In genomic region chr12:75275702-75276101, GRCh38 we compare ENCODE assay signal across 31 cellular contexts. TPM values are rescaled to one million over a fixed set of nuclear protein-coding genes. Genes with fewer than 3 reads are reported as not detected.
A peak's percentile ranks its signal among the peaks of the same experiment; 100 is the strongest.
DNase-seq lines count a peak whose midpoint lies in the region; ATAC-seq and TF ChIP-seq lines count a peak whose summit lies in the region.
"Had no signal": no experiment of that assay in that cellular context is flagged by ENCODE, and none has a peak within 500 bp of the region (broad histone marks: within the 10 kb centered on the region; RNA-seq: fewer than 3 reads in every experiment).

No MANE protein-coding gene starts in this region.

- H3K9me2 ChIP-seq in PC-3 (replicated peaks; ENCODE audit: low read length), result no peaks in the 10 kb centered on the region

- POLR2A ChIA-PET in PC-3 (lab: Charles Lee; ENCODE audit: unreplicated experiment), result no interaction called here

- H3K9me3 ChIP-seq in PC-3 (ENCODE audit: low read length), result no peaks in the 10 kb centered on the region
- H3K9me3 ChIP-seq: A549; BE2C; BLaER1; BLaER1 treated with 17β-estradiol and CSF1 and Interleukin-3, amounts not matched to agents 10 nM and 100 nM; Caco-2 had no signal

- H3K27ac ChIP-seq in PC-3 (ENCODE audit: low read length), result no peak overlapping the region
- H3K27ac ChIP-seq: 22Rv1; A549; BLaER1; BLaER1 treated with 17β-estradiol and CSF1 and Interleukin-3, amounts not matched to agents 10 nM and 100 nM; C4-2B had no signal

- no peak overlapping the region for H3K4me3 ChIP-seq in PC-3 (ENCODE audit: low read length)
- H3K4me3 ChIP-seq: A549; BLaER1; BLaER1 treated with 17β-estradiol and CSF1 and Interleukin-3, amounts not matched to agents 10 nM and 100 nM had no signal

- H3K4me1 ChIP-seq in PC-3 (ENCODE audit: insufficient read depth, low read length), result peaks cover 10% of the 10 kb centered on the region
- H3K4me1 ChIP-seq: A549; BE2C; BLaER1; BLaER1 treated with 17β-estradiol and CSF1 and Interleukin-3, amounts not matched to agents 10 nM and 100 nM had no signal

- TF ChIP-seq CTCF in PC-3 (conservative IDR thresholded peaks at IDR 0.05; ENCODE audit: low read depth, low read length), result no peak

- peak; percentile 91 for ATAC-seq in PC-3
- ATAC-seq: A549; CD8-positive, alpha-beta T cell had no signal

- no peak overlapping the region for H3K9ac ChIP-seq in PC-3 (ENCODE audit: low read length)
- H3K9ac ChIP-seq: BLaER1; BLaER1 treated with 17β-estradiol and CSF1 and Interleukin-3, amounts not matched to agents 10 nM and 100 nM had no signal

- no peak overlapping the region for H2AFZ ChIP-seq in PC-3 (ENCODE audit: low read length)

- H4K20me1 ChIP-seq in PC-3 (ENCODE audit: low read length), result no peaks in the 10 kb centered on the region
- H4K20me1 ChIP-seq: BLaER1; BLaER1 treated with 17β-estradiol and CSF1 and Interleukin-3, amounts not matched to agents 10 nM and 100 nM had no signal

- no peaks in the 10 kb centered on the region for H3F3A ChIP-seq in PC-3 (ENCODE audit: low read length, unreplicated experiment)

- H3K27me3 ChIP-seq in PC-3 (ENCODE audit: low read length), result no peaks in the 10 kb centered on the region
- H3K27me3 ChIP-seq: BE2C; BLaER1; BLaER1 treated with 17β-estradiol and CSF1 and Interleukin-3, amounts not matched to agents 10 nM and 100 nM had no signal

- CTCF ChIA-PET in PC-3 (lab: Charles Lee), result no interaction called here

- DNase-seq in PC-3 (peak; percentile 34), LoVo (ENCODE audit: low spot score) (no peak)
- DNase-seq: 8988T; ACHN; AML-193; BE2C; C1 segment of cervical spinal cord; Caco-2; Calu3; CD4-positive, alpha-beta memory T cell; CD4-positive, alpha-beta T cell; CD4-positive, CD25-positive, alpha-beta regulatory T cell; CD8-positive, alpha-beta memory T cell; CD8-positive, alpha-beta T cell; COR-L47; DMS 273 treated with DMSO at 0.1 percent for 48 hours; DMS153; DMS53; DMS79; DMS79 treated with DMSO at 0.1 percent for 48 hours; DND-41; EL had no signal

- H3K4me2 ChIP-seq in PC-3 (ENCODE audit: low read length), result no peak overlapping the region
- H3K4me2 ChIP-seq: A549; BLaER1; BLaER1 treated with 17β-estradiol and CSF1 and Interleukin-3, amounts not matched to agents 10 nM and 100 nM had no signal

- no peaks in the 10 kb centered on the region for H3K36me3 ChIP-seq in PC-3 (ENCODE audit: low read depth, low read length)
- H3K36me3 ChIP-seq: BE2C; BLaER1; BLaER1 treated with 17β-estradiol and CSF1 and Interleukin-3, amounts not matched to agents 10 nM and 100 nM had no signal

- intact Hi-C loops in PC-3 (cut with micrococcal nuclease), result loop anchor here (5.0 kb wide), 1 partner anchor 203 kb away; no protein-coding TSS in a partner anchor

- no TSS peak for BruUV-seq in PC-3 (replicated peaks; lab: Mats Ljungman, UMichigan)

- H3K79me2 ChIP-seq in PC-3 (ENCODE audit: low read length), result no peaks in the 10 kb centered on the region

RNA-seq across cellular contexts. Expression of gene CAPS2, which starts 54.4 kb away (rescaled TPM):
- 5.5 and 8.4 TPM in 2 replicates for total RNA-seq in PC-3 (2014; rRNA removed)
- total RNA-seq: Caco-2 had no signal

RNA-seq across cellular contexts. Expression of gene GLIPR1L1, which starts 58.8 kb away (rescaled TPM):
- total RNA-seq in PC-3 (2014; rRNA removed), result not detected in 2 replicates
- total RNA-seq: A172; A673; B cell; Caco-2; Calu3; CD4-positive, alpha-beta memory T cell; CD4-positive, alpha-beta T cell; CD4-positive, CD25-positive, alpha-beta regulatory T cell; CD8-positive, alpha-beta memory T cell; CD8-positive, alpha-beta T cell; Daoy had no signal
